In the genomic region with DNA sequence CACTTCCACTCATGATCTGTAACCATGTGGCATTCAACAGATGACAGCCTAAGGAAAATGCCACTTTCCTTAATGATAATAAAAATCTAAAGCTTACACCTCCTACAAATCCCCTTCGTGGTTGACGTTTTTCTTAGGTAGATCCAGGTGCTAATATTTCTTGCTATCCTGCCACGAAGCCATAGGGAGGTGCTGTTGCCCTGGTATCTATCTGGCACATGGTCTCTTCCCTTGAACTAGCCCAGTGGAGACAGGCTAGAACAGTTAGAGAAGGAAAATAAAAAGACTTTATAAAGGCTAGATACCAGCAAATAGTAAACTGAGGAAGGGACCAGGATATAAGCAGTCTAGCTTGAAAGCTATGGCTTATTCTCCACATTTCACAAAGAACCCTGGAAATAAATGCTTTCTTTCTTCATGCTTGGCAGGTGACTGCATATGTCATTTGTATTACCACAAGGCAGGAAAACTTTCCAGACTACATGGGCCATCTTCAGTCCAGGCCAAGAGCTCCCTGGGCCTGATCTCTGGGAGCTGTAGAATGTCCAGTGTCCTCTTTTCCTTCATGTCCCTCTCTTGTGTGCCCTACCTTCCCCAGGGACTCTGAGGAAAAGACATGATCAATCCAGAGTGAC, we compare ENCODE assay signal across 8 cellular contexts. TPM values are rescaled to one million over a fixed set of nuclear protein-coding genes. Genes with fewer than 3 reads are reported as not detected.
DNase-seq lines count a peak whose midpoint lies in the region; ATAC-seq, FAIRE-seq and TF ChIP-seq lines count a peak whose summit lies in the region.

No MANE protein-coding gene starts in this region.

- peak; percentile 83 for ATAC-seq in K562
- ATAC-seq in naive thymus-derived CD8-positive, alpha-beta T cell = no peak
- ATAC-seq in GM19467 (IDR thresholded peaks at IDR 0.05; ENCODE audit: unreplicated experiment) = no peak

- peak; percentile 45 for DNase-seq in A673 (ENCODE audit: low spot score)
- DNase-seq in GM18507 (ENCODE audit: extremely low spot score, insufficient read length, low read depth) = no peak
- peak; percentile 10 to 24 for DNase-seq in NCI-H1930 (lab: John Stamatoyannopoulos, UW)
- DNase-seq in K562 (ENCODE audit: extremely low read depth in 1 of 4, low spot score in 3 of 4) = peak in 2 of 4 experiments; percentile 18 to 21
- peak; percentile 76 for DNase-seq in mesendoderm
- DNase-seq in naive thymus-derived CD8-positive, alpha-beta T cell = no peak
- no peak for DNase-seq in A172 (ENCODE audit: low spot score)

- H3K56ac ChIP-seq in mesendoderm (ENCODE audit: low read length) = no peak overlapping the region

- H3K27ac ChIP-seq in A673 (ENCODE audit: low read depth, low read length, poor library complexity, severe bottlenecking) (no peak overlapping the region), K562 (ENCODE audit: extremely low read depth, low read depth, low read length) (no peak overlapping the region), mesendoderm (ENCODE audit: low read depth, low read length) (no peak overlapping the region)

- H2BK15ac ChIP-seq in mesendoderm (replicated peaks; ENCODE audit: low read depth) = no peak overlapping the region

- H3K23ac ChIP-seq in mesendoderm (ENCODE audit: low read length) = no peak overlapping the region

- H3K79me1 ChIP-seq in mesendoderm (ENCODE audit: low read length) = no peaks in the 10 kb centered on the region

- TF ChIP-seq POLR2A in K562 (conservative IDR thresholded peaks at IDR 0.05) = no peak

- no peak overlapping the region for H2AK5ac ChIP-seq in mesendoderm (ENCODE audit: low read length)

- H3K9me1 ChIP-seq in K562 (ENCODE audit: control insufficient read depth, insufficient read depth, low read length) = no peaks in the 10 kb centered on the region

- H3K9me3 Mint-ChIP-seq in naive thymus-derived CD8-positive, alpha-beta T cell = no peaks in the 10 kb centered on the region

- CTCF ChIA-PET in A673 (lab: Charles Lee) (interaction anchor here (0.6 kb wide), 1 partner anchor 281 kb away, joined by 3 read pairs; no protein-coding TSS in a partner anchor), K562 (lab: Yijun Ruan, JAX; ENCODE audit: low intra/inter-chr PET ratio) (no interaction called here)

- no peaks in the 10 kb centered on the region for H3K9me3 ChIP-seq in A673 (ENCODE audit: low read depth, low read length, poor library complexity, severe bottlenecking)
- H3K9me3 ChIP-seq in K562 (replicated peaks; ENCODE audit: control insufficient read depth, insufficient read depth, low read depth, low read length) = no peaks in the 10 kb centered on the region

- H2AFZ ChIP-seq in K562 (ENCODE audit: low read depth, low read length) = no peak overlapping the region

- H3K27ac Mint-ChIP-seq in naive thymus-derived CD8-positive, alpha-beta T cell = no peak overlapping the region

- no peak overlapping the region for H3K4ac ChIP-seq in mesendoderm (ENCODE audit: low read depth, low read length)

- FAIRE-seq in GM18507 (lab: Jason Lieb, UNC) (peak; percentile 35), K562 (lab: Jason Lieb, UNC) (peak; percentile 26)

- H3K4me3 ChIP-seq in A673 (ENCODE audit: low read depth, low read length, poor library complexity, severe bottlenecking) (no peak overlapping the region), K562 (no peak overlapping the region), mesendoderm (ENCODE audit: low read length) (no peak overlapping the region)

- no peak overlapping the region for H4K5ac ChIP-seq in mesendoderm (ENCODE audit: low read length)

- TF ChIP-seq EP300 in K562 (IDR thresholded peaks at IDR 0.05; ENCODE audit: low read length) = no peak

- peaks cover 8 to 27% (median 12%) of the 10 kb centered on the region in 5 donors for H3K27me3 Mint-ChIP-seq in naive thymus-derived CD8-positive, alpha-beta T cell

- H3K4me1 ChIP-seq in A673 (ENCODE audit: insufficient read depth, low read length, poor library complexity, severe bottlenecking) = no peaks in the 10 kb centered on the region
- H3K4me1 ChIP-seq in K562 (replicated peaks in 1 of 2; ENCODE audit: control insufficient read depth in 2 of 2, insufficient read depth in 2 of 2, low read length in 2 of 2) = no peaks in the 10 kb centered on the region
- H3K4me1 ChIP-seq in mesendoderm (ENCODE audit: control insufficient read depth, low read depth, low read length) = no peaks in the 10 kb centered on the region

- BruUV-seq in A673 (replicated peaks; lab: Mats Ljungman, UMichigan) (no TSS peak), K562 (replicated peaks; lab: Mats Ljungman, UMichigan) (no TSS peak)

- no peak overlapping the region for H2BK5ac ChIP-seq in mesendoderm (ENCODE audit: low read length)

- H3K4me2 ChIP-seq in K562 (ENCODE audit: insufficient read depth, low read length) = no peak overlapping the region
- H3K4me2 ChIP-seq in mesendoderm (ENCODE audit: low read length) = no peak overlapping the region

- H3K36me3 ChIP-seq in A673 (ENCODE audit: insufficient read depth, low read length, poor library complexity, severe bottlenecking) (no peaks in the 10 kb centered on the region), K562 (ENCODE audit: control insufficient read depth, insufficient read depth, low read length) (no peaks in the 10 kb centered on the region), mesendoderm (ENCODE audit: control insufficient read depth, insufficient read depth, low read length) (no peaks in the 10 kb centered on the region)

- POLR2A ChIA-PET in A673 (lab: Charles Lee; ENCODE audit: low non-redundant PET) (no interaction called here), K562 (lab: Yijun Ruan, JAX) (interaction anchor here (0.6 kb wide), 1 partner anchor 267 kb away, joined by 3 read pairs; no protein-coding TSS in a partner anchor)
- POLR2A ChIA-PET in naive thymus-derived CD8-positive, alpha-beta T cell (lab: Charles Lee) = no interaction called here

- H4K8ac ChIP-seq in mesendoderm (ENCODE audit: low read depth, low read length) = no peak overlapping the region

- TF ChIP-seq CTCF in A673 (conservative IDR thresholded peaks at IDR 0.05; ENCODE audit: low read depth, low read length) = peak; percentile 62
- TF ChIP-seq CTCF in K562 (IDR thresholded peaks at IDR 0.05 in 2 of 3, conservative IDR thresholded peaks at IDR 0.05 in 1 of 3; ENCODE audit: insufficient read depth in 2 of 3, low read depth in 1 of 3, low read length in 3 of 3) = peak; percentile 46 to 54 (median 50); a peak in 4 of 6 replicates

- H3K4me3 Mint-ChIP-seq in naive thymus-derived CD8-positive, alpha-beta T cell = no peak overlapping the region

- no peak overlapping the region for H2BK120ac ChIP-seq in mesendoderm (ENCODE audit: low read depth, low read length)

- in situ Hi-C loops in K562 (cut with MboI) = no loop called here

- TF ChIP-seq RAD21 in K562 (CRISPR knock-in tag; conservative IDR thresholded peaks at IDR 0.05 in 1 of 2, IDR thresholded peaks at IDR 0.05 in 1 of 2) = peak; percentile 12 to 54; a peak in 2 of 4 replicates

- no peak overlapping the region for H3K18ac ChIP-seq in mesendoderm (ENCODE audit: low read length)

- H4K20me1 ChIP-seq in K562 (replicated peaks; ENCODE audit: control insufficient read depth, insufficient read depth, low read length) = no peaks in the 10 kb centered on the region

- no peaks in the 10 kb centered on the region for H3K27me3 ChIP-seq in A673 (replicated peaks; ENCODE audit: insufficient read depth, low read depth, low read length, poor library complexity)
- peaks cover 0 to 6% of the 10 kb centered on the region in 2 experiments; a peak in 2 of 5 replicates for H3K27me3 ChIP-seq in K562 (ENCODE audit: control insufficient read depth in 2 of 2, insufficient read depth in 2 of 2, low read length in 2 of 2)
- H3K27me3 ChIP-seq in mesendoderm (ENCODE audit: insufficient read depth, low read length, poor library complexity) = no peaks in the 10 kb centered on the region

- intact Hi-C loops in A673 (cut with micrococcal nuclease; ENCODE audit: unreplicated experiment) (loop anchor here (2.0 to 5.0 kb wide), 2 partner anchors 262 to 340 kb away; a partner anchor contains a TSS), K562 (cut with micrococcal nuclease) (loop anchor here (10.0 kb wide), 1 partner anchor 264 kb away; no protein-coding TSS in a partner anchor)

- WGBS in K562 (ENCODE audit: insufficient coverage, low coverage, missing lambda C conversion rate) = 0% methylated on average over 3 of the region's 3 CpGs
- no CpG with 5 or more reads among the region's 3 CpGs for WGBS in mesendoderm (ENCODE audit: extremely low coverage, insufficient coverage, low lambda C conversion rate)

- no peak overlapping the region for H3K9ac ChIP-seq in K562 (ENCODE audit: insufficient read depth in 1 of 2, low read depth in 2 of 2, low read length in 2 of 2)
- no peak overlapping the region for H3K9ac ChIP-seq in mesendoderm (ENCODE audit: low read length)

- H3K36me3 Mint-ChIP-seq in naive thymus-derived CD8-positive, alpha-beta T cell = no peaks in the 10 kb centered on the region

- no peaks in the 10 kb centered on the region for H3K79me2 ChIP-seq in K562 (ENCODE audit: control insufficient read depth, insufficient read depth, low read length)
- H3K79me2 ChIP-seq in mesendoderm (ENCODE audit: control insufficient read depth, insufficient read depth, low read length) = no peaks in the 10 kb centered on the region

- no peaks in the 10 kb centered on the region for H3K4me1 Mint-ChIP-seq in naive thymus-derived CD8-positive, alpha-beta T cell

TF ChIP-seq in K562, 482 proteins besides CTCF, POLR2A, EP300 and RAD21 (continues in another document):
- TF ChIP-seq TCF7 (IDR thresholded peaks at IDR 0.05; ENCODE audit: borderline replicate concordance) = no peak

RNA-seq across cellular contexts. Expression of a gene that starts 15.3 kb away (rescaled TPM):
- total RNA-seq in A673 (2021) (not detected in 2 replicates), K562 (2014; rRNA removed) (not detected in 2 replicates), K562 (2014; rRNA removed; fragmentation: Illumina TruSeq; extraction: Trizol) (not detected in 2 replicates), K562 (2015; rRNA removed; fragmentation: Illumina TruSeq; extraction: Trizol) (not detected in 2 replicates), K562 (2021) (not detected in 2 replicates)
- not detected in 2 replicates for total RNA-seq in K562 (2011; cell fraction: chromatin; rRNA removed; ENCODE audit: low replicate concordance)
- not detected in 2 replicates for total RNA-seq in K562 (2011; cell fraction: nucleolus; rRNA removed)
- not detected in 2 replicates for total RNA-seq in K562 (2011; cell fraction: nucleoplasm; rRNA removed)
- polyA plus RNA-seq in K562 (2011; rRNA removed) (not detected in 2 replicates), K562 (2014; fragmentation: Illumina TruSeq; extraction: Trizol) (not detected in 2 replicates), K562 (2014; fragmentation: Nextera tagmentation; extraction: Ambion mirVana) (not detected), K562 (2014; rRNA removed) (not detected in 2 replicates)
- polyA plus RNA-seq in K562 (2011; cell fraction: cytosol; rRNA removed) = not detected in 2 replicates
- not detected in 2 replicates for polyA plus RNA-seq in K562 (2011; cell fraction: nucleus; rRNA removed)
- not detected in 2 replicates for polyA plus RNA-seq in K562 (2012)
- not detected in 2 replicates for polyA minus RNA-seq in K562 (2011; rRNA and poly(A)+ RNA removed)
- polyA minus RNA-seq in K562 (2011; cell fraction: cytosol; rRNA and poly(A)+ RNA removed) = not detected in 2 replicates
- not detected in 2 replicates for polyA minus RNA-seq in K562 (2011; cell fraction: nucleus; rRNA and poly(A)+ RNA removed)
- not detected for polyA plus RNA-seq in mesendoderm (2013, experiment 1 of 2)
- not detected for polyA plus RNA-seq in mesendoderm (2013, experiment 2 of 2)
- total RNA-seq in naive thymus-derived CD8-positive, alpha-beta T cell = not detected
- polyA plus RNA-seq in naive thymus-derived CD8-positive, alpha-beta T cell = not detected
- not detected in 2 replicates for total RNA-seq in A172 (2014; rRNA removed; shearing (Covaris generic))

Comparison
In these comparisons a context has a peak if more than half of its experiments do, and no peak if none do; other contexts are left out.
1. DNase-seq: peak in A673 (single experiment), NCI-H1930 (2 of 2) and mesendoderm (single experiment); none in GM18507 (single experiment), naive thymus-derived CD8-positive, alpha-beta T cell (0 of 10) and A172 (single experiment).